In the genomic region with DNA sequence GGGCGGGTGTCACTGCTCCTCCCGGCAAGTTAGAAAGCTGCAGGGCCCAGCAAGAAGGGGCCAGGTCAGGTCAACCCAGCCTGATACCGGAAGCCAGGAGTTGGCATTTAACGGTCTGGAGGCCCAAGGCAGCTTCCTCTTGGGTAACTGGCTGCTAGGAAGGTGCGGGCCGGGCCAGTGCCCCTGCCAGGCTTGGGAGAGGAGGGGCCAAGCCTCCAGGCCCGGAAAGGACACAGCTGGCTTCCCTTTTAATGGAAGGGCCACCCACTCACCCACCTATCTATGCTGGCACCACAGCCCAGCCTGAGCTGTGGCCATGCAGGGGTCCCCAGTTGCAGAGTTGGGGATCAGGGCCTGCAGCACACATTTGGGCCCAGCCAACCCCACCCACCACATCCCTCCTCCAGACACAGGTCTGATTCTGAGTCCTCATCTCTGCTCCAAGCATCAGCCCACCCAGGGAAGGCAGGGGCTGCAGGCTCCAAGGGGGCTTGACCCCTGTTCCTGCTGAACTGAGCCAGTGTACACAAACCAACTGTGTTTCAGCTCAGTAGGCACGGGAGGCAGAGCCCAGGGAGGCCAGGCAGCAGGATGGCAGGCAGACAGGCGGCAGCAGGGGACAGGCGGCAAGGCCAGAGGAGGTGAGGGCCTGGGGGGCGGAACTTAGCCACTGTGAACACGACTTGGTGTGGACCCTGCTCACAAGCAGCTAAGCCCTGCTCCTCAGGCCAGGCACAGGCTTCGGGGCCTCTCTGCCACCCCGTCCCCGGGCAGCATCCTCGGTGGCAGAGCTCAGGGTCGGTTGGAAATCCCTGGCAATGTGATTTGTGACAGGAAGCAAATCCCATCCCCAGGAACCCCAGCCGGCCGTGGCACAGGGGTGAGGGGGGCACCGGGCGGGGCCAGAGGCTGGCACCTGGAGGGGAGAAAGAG, we compare ENCODE assay signal across 8 cellular contexts. TPM values are rescaled to one million over a fixed set of nuclear protein-coding genes. Genes with fewer than 3 reads are reported as not detected.
DNase-seq lines count a peak whose midpoint lies in the region; ATAC-seq and TF ChIP-seq lines count a peak whose summit lies in the region.

No MANE protein-coding gene starts in this region.

- peaks cover 20% of the 10 kb centered on the region for H3K36me3 ChIP-seq in A673 (ENCODE audit: insufficient read depth, low read length, poor library complexity, severe bottlenecking)
- peaks cover 93% of the 10 kb centered on the region for H3K36me3 ChIP-seq in MG63
- H3K36me3 ChIP-seq in mesendoderm (ENCODE audit: control insufficient read depth, insufficient read depth, low read length), result peaks cover 1% of the 10 kb centered on the region

- intact Hi-C loops in A673 (cut with micrococcal nuclease; ENCODE audit: unreplicated experiment), result no loop called here

- no peak overlapping the region for H2AK5ac ChIP-seq in mesendoderm (ENCODE audit: low read length)

- H3K4ac ChIP-seq in mesendoderm (ENCODE audit: low read depth, low read length), result no peak overlapping the region

- H2BK5ac ChIP-seq in mesendoderm (ENCODE audit: low read length), result no peak overlapping the region

- H3K79me1 ChIP-seq in mesendoderm (ENCODE audit: low read length), result peaks cover 9% of the 10 kb centered on the region

- DNase-seq in A673 (ENCODE audit: low spot score), result peak; percentile 21
- DNase-seq in MG63, result peak; percentile 60
- no peak for DNase-seq in mesendoderm
- no peak for DNase-seq in NCI-H446 (lab: John Stamatoyannopoulos, UW)
- DNase-seq in NCI-H187 (lab: John Stamatoyannopoulos, UW), result no peak

- TF ChIP-seq CTCF in A673 (conservative IDR thresholded peaks at IDR 0.05; ENCODE audit: low read depth, low read length), result no peak

- no TSS peak for BruUV-seq in A673 (replicated peaks; lab: Mats Ljungman, UMichigan)

- H4K5ac ChIP-seq in mesendoderm (ENCODE audit: low read length), result no peak overlapping the region

- POLR2A ChIA-PET in A673 (lab: Charles Lee; ENCODE audit: low non-redundant PET), result no interaction called here

- no CpG with 5 or more reads among the region's 21 CpGs for WGBS in mesendoderm (ENCODE audit: extremely low coverage, insufficient coverage, low lambda C conversion rate)

- H2BK120ac ChIP-seq in mesendoderm (ENCODE audit: low read depth, low read length), result no peak overlapping the region

- H3K9ac ChIP-seq in mesendoderm (ENCODE audit: low read length), result no peak overlapping the region

- no peak overlapping the region for H3K23ac ChIP-seq in mesendoderm (ENCODE audit: low read length)

- CTCF ChIA-PET in A673 (lab: Charles Lee), result interaction anchor here (2.1 kb wide), 1 partner anchor 26 kb away, joined by 8 read pairs; no protein-coding TSS in a partner anchor

- H3K56ac ChIP-seq in mesendoderm (ENCODE audit: low read length), result peak overlapping the region; percentile 15

- ATAC-seq in GM19455 (IDR thresholded peaks at IDR 0.05; ENCODE audit: unreplicated experiment) (no peak), HG03521 (IDR thresholded peaks at IDR 0.05; ENCODE audit: unreplicated experiment) (no peak)

- no peak overlapping the region for H4K8ac ChIP-seq in mesendoderm (ENCODE audit: low read depth, low read length)

- no peak overlapping the region for H3K4me2 ChIP-seq in mesendoderm (ENCODE audit: low read length)

- H3K4me3 ChIP-seq in A673 (ENCODE audit: low read depth, low read length, poor library complexity, severe bottlenecking), result no peak overlapping the region
- no peak overlapping the region; the same call in 1 of the 2 replicates for H3K4me3 ChIP-seq in MG63
- no peak overlapping the region for H3K4me3 ChIP-seq in mesendoderm (ENCODE audit: low read length)

- H2BK15ac ChIP-seq in mesendoderm (replicated peaks; ENCODE audit: low read depth), result no peak overlapping the region

- H3K18ac ChIP-seq in mesendoderm (ENCODE audit: low read length), result no peak overlapping the region

- peaks cover 51% of the 10 kb centered on the region for H3K4me1 ChIP-seq in A673 (ENCODE audit: insufficient read depth, low read length, poor library complexity, severe bottlenecking)
- H3K4me1 ChIP-seq in mesendoderm (ENCODE audit: control insufficient read depth, low read depth, low read length), result peaks cover 1% of the 10 kb centered on the region

- H3K79me2 ChIP-seq in mesendoderm (ENCODE audit: control insufficient read depth, insufficient read depth, low read length), result peaks cover 30% of the 10 kb centered on the region

- H3K27me3 ChIP-seq in A673 (replicated peaks; ENCODE audit: insufficient read depth, low read depth, low read length, poor library complexity), result no peaks in the 10 kb centered on the region
- H3K27me3 ChIP-seq in MG63, result no peaks in the 10 kb centered on the region
- no peaks in the 10 kb centered on the region for H3K27me3 ChIP-seq in mesendoderm (ENCODE audit: insufficient read depth, low read length, poor library complexity)

- H3K9me3 ChIP-seq in A673 (ENCODE audit: low read depth, low read length, poor library complexity, severe bottlenecking), result no peaks in the 10 kb centered on the region
- H3K9me3 ChIP-seq in MG63, result no peaks in the 10 kb centered on the region

- H3K27ac ChIP-seq in A673 (ENCODE audit: low read depth, low read length, poor library complexity, severe bottlenecking) (peak overlapping the region; percentile 79), angular gyrus (ENCODE audit: low read depth, low read length) (peak overlapping the region; percentile 65), mesendoderm (ENCODE audit: low read depth, low read length) (no peak overlapping the region)

RNA-seq across cellular contexts. Expression of gene ZSWIM4, which starts 40.8 kb away (rescaled TPM):
- 9.8 and 13.7 TPM in 2 replicates for total RNA-seq in A673 (2021)
- 4.8 and 7.9 TPM in 2 replicates for total RNA-seq in MG63 (2014; rRNA removed; shearing (Covaris generic); ENCODE audit: low replicate concordance)
- polyA plus RNA-seq in mesendoderm (2013, experiment 1 of 2), result 31.4 TPM
- polyA plus RNA-seq in mesendoderm (2013, experiment 2 of 2), result 30.0 TPM

RNA-seq across cellular contexts. Expression of gene NANOS3, which starts 40.9 kb away (rescaled TPM):
- total RNA-seq in A673 (2021), result 4.9 and 7.1 TPM in 2 replicates
- total RNA-seq in MG63 (2014; rRNA removed; shearing (Covaris generic); ENCODE audit: low replicate concordance), result not detected in 2 replicates
- 1.2 TPM for polyA plus RNA-seq in mesendoderm (2013, experiment 1 of 2)
- polyA plus RNA-seq in mesendoderm (2013, experiment 2 of 2), result 0.85 TPM

Comparison
In these comparisons a context has a peak if more than half of its experiments do, and no peak if none do; other contexts are left out.
1. DNase-seq: peak in A673 (single experiment) and MG63 (single experiment); none in mesendoderm (single experiment), NCI-H446 (0 of 2) and NCI-H187 (0 of 2).